Comparison of ENCODE assay signal across 1 cellular context in the genomic region with DNA sequence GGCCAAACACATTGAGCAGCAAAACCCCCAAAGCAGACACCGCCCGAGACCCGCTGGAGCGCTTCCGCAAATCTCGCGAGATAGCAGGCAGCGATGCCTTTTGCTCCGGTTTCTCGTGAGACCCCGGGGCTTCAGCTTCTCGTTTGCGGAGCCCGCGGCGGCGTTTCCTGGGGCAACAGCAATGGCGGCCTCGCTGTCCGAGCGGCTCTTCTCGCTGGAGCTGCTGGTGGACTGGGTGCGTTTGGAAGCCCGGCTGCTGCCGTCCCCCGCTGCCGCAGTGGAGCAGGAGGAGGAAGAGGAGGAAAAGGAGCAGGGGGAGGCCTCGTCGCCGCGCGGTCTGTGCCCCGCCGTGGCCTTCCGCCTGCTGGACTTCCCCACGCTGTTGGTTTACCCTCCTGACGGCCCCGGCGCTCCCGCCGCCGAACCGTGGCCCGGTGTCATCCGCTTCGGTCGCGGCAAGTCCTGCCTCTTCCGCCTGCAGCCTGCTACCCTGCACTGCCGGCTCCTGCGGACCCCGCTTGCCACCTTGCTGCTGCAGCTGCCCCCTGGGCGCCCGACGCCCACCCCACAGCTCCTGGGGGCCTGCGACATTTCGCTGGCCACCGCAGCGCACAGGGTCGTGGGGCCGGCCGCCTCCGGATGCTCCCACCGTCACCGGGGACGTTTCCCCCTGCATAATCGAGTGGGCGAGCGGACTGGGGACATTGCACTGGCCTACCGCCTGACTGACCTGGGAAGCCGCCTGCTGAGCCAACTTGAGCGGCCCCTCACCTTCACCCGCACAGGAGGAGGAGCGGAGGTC.
A peak's percentile ranks its signal among the peaks of the same experiment; 100 is the strongest.
TF ChIP-seq lines count a peak whose summit lies in the region.

A gene with protein sequence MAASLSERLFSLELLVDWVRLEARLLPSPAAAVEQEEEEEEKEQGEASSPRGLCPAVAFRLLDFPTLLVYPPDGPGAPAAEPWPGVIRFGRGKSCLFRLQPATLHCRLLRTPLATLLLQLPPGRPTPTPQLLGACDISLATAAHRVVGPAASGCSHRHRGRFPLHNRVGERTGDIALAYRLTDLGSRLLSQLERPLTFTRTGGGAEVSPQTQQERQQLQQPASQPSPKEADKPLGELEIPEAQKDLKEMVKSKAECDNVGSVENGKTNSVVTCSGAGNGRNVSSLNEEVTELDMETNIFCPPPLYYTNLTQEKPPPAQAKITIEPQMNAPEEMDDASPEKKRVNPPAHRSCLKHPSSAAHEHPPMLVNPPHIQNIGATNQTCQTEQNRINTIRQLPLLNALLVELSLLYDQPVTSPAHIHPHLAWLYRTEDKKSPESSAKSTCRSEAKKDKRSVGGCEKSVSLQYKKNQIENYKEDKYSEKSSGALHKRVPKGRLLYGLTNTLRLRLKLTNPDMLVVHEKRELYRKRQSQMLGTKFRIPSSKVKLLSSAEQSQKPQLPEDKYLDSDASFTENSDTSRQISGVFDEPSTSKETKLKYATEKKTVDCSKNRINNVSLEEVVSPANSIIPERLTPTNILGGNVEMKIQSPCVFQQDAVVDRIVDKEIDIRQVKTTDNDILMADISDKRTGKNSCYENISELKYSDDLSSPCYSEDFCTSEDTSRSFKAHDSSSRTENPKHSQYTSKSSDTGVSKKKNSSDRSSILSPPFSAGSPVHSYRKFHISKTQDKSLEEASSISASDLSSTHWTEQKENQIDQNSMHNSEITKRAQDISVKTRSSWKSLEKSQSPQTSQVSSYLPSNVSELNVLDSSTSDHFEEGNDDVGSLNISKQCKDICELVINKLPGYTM (plus strand): TSS at position 148 of the 802 bp plus-strand sequence. CDS start 34 bp downstream, at position 182.

TF ChIP-seq in GM12878, 131 proteins besides CTCF, POLR2A, EP300 and RAD21 (continued from another document and continues in another):
- TF ChIP-seq, protein P1, sequence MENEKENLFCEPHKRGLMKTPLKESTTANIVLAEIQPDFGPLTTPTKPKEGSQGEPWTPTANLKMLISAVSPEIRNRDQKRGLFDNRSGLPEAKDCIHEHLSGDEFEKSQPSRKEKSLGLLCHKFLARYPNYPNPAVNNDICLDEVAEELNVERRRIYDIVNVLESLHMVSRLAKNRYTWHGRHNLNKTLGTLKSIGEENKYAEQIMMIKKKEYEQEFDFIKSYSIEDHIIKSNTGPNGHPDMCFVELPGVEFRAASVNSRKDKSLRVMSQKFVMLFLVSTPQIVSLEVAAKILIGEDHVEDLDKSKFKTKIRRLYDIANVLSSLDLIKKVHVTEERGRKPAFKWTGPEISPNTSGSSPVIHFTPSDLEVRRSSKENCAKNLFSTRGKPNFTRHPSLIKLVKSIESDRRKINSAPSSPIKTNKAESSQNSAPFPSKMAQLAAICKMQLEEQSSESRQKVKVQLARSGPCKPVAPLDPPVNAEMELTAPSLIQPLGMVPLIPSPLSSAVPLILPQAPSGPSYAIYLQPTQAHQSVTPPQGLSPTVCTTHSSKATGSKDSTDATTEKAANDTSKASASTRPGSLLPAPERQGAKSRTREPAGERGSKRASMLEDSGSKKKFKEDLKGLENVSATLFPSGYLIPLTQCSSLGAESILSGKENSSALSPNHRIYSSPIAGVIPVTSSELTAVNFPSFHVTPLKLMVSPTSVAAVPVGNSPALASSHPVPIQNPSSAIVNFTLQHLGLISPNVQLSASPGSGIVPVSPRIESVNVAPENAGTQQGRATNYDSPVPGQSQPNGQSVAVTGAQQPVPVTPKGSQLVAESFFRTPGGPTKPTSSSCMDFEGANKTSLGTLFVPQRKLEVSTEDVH (IDR thresholded peaks at IDR 0.05; ENCODE audit: low read depth, partially characterized antibody) = no peak
- peak; percentile 41; the same call in 1 of the 2 replicates for TF ChIP-seq HCFC1 (IDR thresholded peaks at IDR 0.05; ENCODE audit: low read length)
- TF ChIP-seq BACH1 (IDR thresholded peaks at IDR 0.05; ENCODE audit: borderline replicate concordance) = 0 out of 2 replicates have a peak, but pooled peaks have one; percentile 17
- peak; percentile 88 for TF ChIP-seq TAF1 (IDR thresholded peaks at IDR 0.05; ENCODE audit: borderline replicate concordance, low read depth, low read length)
- peak; percentile 48; the same call in 1 of the 2 replicates for TF ChIP-seq SMAD5 (IDR thresholded peaks at IDR 0.05; ENCODE audit: low read depth)
- TF ChIP-seq TBL1XR1 (IDR thresholded peaks at IDR 0.05; ENCODE audit: low read depth, low read length) = no peak
- TF ChIP-seq MEF2A (IDR thresholded peaks at IDR 0.05; ENCODE audit: insufficient read depth, low read depth, low read length) = 0 out of 2 replicates have a peak, but pooled peaks have one; percentile 15
- peak; percentile 99 for TF ChIP-seq CBFB (IDR thresholded peaks at IDR 0.05; ENCODE audit: low read depth)
- TF ChIP-seq NFYA (IDR thresholded peaks at IDR 0.05; ENCODE audit: borderline replicate concordance, low read depth, low read length) = no peak
- TF ChIP-seq PML (IDR thresholded peaks at IDR 0.05; ENCODE audit: low read length) = 0 out of 2 replicates have a peak, but pooled peaks have one; percentile 36
- no peak for TF ChIP-seq MYC (IDR thresholded peaks at IDR 0.05; ENCODE audit: insufficient read depth, insufficient read length, insufficient replicate concordance, low read length, severe bottlenecking)
- TF ChIP-seq CBX3 (IDR thresholded peaks at IDR 0.05; ENCODE audit: borderline replicate concordance, low read depth) = no peak
- no peak for TF ChIP-seq ESRRA (IDR thresholded peaks at IDR 0.05; ENCODE audit: low read length)
- TF ChIP-seq POU2F2 (IDR thresholded peaks at IDR 0.05; ENCODE audit: borderline replicate concordance, low read depth, low read length) = peak; percentile 37; the same call in 2 of the 3 replicates
- TF ChIP-seq YY1 (IDR thresholded peaks at IDR 0.05; ENCODE audit: low read depth, low read length) = peak; percentile 96
- TF ChIP-seq DPF2 (IDR thresholded peaks at IDR 0.05) = peak; percentile 55
- peak; percentile 44; the same call in 1 of the 2 replicates for TF ChIP-seq IKZF1 (conservative IDR thresholded peaks at IDR 0.05)
- TF ChIP-seq, protein P2, sequence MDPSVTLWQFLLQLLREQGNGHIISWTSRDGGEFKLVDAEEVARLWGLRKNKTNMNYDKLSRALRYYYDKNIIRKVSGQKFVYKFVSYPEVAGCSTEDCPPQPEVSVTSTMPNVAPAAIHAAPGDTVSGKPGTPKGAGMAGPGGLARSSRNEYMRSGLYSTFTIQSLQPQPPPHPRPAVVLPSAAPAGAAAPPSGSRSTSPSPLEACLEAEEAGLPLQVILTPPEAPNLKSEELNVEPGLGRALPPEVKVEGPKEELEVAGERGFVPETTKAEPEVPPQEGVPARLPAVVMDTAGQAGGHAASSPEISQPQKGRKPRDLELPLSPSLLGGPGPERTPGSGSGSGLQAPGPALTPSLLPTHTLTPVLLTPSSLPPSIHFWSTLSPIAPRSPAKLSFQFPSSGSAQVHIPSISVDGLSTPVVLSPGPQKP (IDR thresholded peaks at IDR 0.05; ENCODE audit: low read depth, low read length) = no peak
- peak; percentile 99 for TF ChIP-seq CHD2 (IDR thresholded peaks at IDR 0.05; ENCODE audit: borderline replicate concordance, low read depth, low read length)
- 0 out of 2 replicates have a peak, but pooled peaks have one; percentile 4 for TF ChIP-seq CREB1 (IDR thresholded peaks at IDR 0.05; ENCODE audit: low read depth)
- TF ChIP-seq SMARCA5 (IDR thresholded peaks at IDR 0.05) = peak; percentile 29; the same call in 1 of the 2 replicates
- peak; percentile 11 for TF ChIP-seq SPI1 (IDR thresholded peaks at IDR 0.05; ENCODE audit: borderline replicate concordance, insufficient read depth, low read depth, low read length)
- TF ChIP-seq, protein P3, sequence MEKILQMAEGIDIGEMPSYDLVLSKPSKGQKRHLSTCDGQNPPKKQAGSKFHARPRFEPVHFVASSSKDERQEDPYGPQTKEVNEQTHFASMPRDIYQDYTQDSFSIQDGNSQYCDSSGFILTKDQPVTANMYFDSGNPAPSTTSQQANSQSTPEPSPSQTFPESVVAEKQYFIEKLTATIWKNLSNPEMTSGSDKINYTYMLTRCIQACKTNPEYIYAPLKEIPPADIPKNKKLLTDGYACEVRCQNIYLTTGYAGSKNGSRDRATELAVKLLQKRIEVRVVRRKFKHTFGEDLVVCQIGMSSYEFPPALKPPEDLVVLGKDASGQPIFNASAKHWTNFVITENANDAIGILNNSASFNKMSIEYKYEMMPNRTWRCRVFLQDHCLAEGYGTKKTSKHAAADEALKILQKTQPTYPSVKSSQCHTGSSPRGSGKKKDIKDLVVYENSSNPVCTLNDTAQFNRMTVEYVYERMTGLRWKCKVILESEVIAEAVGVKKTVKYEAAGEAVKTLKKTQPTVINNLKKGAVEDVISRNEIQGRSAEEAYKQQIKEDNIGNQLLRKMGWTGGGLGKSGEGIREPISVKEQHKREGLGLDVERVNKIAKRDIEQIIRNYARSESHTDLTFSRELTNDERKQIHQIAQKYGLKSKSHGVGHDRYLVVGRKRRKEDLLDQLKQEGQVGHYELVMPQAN (conservative IDR thresholded peaks at IDR 0.05) = peak; percentile 64
- TF ChIP-seq, protein P4, sequence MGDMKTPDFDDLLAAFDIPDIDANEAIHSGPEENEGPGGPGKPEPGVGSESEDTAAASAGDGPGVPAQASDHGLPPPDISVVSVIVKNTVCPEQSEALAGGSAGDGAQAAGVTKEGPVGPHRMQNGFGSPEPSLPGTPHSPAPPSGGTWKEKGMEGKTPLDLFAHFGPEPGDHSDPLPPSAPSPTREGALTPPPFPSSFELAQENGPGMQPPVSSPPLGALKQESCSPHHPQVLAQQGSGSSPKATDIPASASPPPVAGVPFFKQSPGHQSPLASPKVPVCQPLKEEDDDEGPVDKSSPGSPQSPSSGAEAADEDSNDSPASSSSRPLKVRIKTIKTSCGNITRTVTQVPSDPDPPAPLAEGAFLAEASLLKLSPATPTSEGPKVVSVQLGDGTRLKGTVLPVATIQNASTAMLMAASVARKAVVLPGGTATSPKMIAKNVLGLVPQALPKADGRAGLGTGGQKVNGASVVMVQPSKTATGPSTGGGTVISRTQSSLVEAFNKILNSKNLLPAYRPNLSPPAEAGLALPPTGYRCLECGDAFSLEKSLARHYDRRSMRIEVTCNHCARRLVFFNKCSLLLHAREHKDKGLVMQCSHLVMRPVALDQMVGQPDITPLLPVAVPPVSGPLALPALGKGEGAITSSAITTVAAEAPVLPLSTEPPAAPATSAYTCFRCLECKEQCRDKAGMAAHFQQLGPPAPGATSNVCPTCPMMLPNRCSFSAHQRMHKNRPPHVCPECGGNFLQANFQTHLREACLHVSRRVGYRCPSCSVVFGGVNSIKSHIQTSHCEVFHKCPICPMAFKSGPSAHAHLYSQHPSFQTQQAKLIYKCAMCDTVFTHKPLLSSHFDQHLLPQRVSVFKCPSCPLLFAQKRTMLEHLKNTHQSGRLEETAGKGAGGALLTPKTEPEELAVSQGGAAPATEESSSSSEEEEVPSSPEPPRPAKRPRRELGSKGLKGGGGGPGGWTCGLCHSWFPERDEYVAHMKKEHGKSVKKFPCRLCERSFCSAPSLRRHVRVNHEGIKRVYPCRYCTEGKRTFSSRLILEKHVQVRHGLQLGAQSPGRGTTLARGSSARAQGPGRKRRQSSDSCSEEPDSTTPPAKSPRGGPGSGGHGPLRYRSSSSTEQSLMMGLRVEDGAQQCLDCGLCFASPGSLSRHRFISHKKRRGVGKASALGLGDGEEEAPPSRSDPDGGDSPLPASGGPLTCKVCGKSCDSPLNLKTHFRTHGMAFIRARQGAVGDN (IDR thresholded peaks at IDR 0.05) = 0 out of 2 replicates have a peak, but pooled peaks have one; percentile 41
- TF ChIP-seq, protein P5, sequence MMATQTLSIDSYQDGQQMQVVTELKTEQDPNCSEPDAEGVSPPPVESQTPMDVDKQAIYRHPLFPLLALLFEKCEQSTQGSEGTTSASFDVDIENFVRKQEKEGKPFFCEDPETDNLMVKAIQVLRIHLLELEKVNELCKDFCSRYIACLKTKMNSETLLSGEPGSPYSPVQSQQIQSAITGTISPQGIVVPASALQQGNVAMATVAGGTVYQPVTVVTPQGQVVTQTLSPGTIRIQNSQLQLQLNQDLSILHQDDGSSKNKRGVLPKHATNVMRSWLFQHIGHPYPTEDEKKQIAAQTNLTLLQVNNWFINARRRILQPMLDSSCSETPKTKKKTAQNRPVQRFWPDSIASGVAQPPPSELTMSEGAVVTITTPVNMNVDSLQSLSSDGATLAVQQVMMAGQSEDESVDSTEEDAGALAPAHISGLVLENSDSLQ (IDR thresholded peaks at IDR 0.05) = peak; percentile 42; the same call in 1 of the 2 replicates
- TF ChIP-seq PAX5 (IDR thresholded peaks at IDR 0.05; ENCODE audit: borderline replicate concordance, low read depth, low read length) = 0 out of 2 replicates have a peak, but pooled peaks have one; percentile 11
- TF ChIP-seq, protein P6, sequence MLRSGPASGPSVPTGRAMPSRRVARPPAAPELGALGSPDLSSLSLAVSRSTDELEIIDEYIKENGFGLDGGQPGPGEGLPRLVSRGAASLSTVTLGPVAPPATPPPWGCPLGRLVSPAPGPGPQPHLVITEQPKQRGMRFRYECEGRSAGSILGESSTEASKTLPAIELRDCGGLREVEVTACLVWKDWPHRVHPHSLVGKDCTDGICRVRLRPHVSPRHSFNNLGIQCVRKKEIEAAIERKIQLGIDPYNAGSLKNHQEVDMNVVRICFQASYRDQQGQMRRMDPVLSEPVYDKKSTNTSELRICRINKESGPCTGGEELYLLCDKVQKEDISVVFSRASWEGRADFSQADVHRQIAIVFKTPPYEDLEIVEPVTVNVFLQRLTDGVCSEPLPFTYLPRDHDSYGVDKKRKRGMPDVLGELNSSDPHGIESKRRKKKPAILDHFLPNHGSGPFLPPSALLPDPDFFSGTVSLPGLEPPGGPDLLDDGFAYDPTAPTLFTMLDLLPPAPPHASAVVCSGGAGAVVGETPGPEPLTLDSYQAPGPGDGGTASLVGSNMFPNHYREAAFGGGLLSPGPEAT (IDR thresholded peaks at IDR 0.05; ENCODE audit: low read depth) = no peak
- TF ChIP-seq, protein P7, sequence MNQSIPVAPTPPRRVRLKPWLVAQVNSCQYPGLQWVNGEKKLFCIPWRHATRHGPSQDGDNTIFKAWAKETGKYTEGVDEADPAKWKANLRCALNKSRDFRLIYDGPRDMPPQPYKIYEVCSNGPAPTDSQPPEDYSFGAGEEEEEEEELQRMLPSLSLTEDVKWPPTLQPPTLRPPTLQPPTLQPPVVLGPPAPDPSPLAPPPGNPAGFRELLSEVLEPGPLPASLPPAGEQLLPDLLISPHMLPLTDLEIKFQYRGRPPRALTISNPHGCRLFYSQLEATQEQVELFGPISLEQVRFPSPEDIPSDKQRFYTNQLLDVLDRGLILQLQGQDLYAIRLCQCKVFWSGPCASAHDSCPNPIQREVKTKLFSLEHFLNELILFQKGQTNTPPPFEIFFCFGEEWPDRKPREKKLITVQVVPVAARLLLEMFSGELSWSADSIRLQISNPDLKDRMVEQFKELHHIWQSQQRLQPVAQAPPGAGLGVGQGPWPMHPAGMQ (IDR thresholded peaks at IDR 0.05; ENCODE audit: borderline replicate concordance) = peak; percentile 92
